1 cellular context compared by ENCODE assay signal in genomic region chr2:156483741-156484173, GRCh38.
A peak's percentile ranks its signal among the peaks of the same experiment; 100 is the strongest.
TF ChIP-seq lines count a peak whose summit lies in the region.

No MANE protein-coding gene starts in this region.

TF ChIP-seq in K562, 482 proteins besides CTCF, POLR2A, EP300 and RAD21 (continued from another document):
- TF ChIP-seq ZNF384 (IDR thresholded peaks at IDR 0.05; ENCODE audit: low read depth, low read length) = 0 out of 2 replicates have a peak, but pooled peaks have one; percentile 36
- 0 out of 2 replicates have a peak, but pooled peaks have one; percentile 56 for TF ChIP-seq TFE3 (CRISPR knock-in tag; IDR thresholded peaks at IDR 0.05)
